In the genomic region with DNA sequence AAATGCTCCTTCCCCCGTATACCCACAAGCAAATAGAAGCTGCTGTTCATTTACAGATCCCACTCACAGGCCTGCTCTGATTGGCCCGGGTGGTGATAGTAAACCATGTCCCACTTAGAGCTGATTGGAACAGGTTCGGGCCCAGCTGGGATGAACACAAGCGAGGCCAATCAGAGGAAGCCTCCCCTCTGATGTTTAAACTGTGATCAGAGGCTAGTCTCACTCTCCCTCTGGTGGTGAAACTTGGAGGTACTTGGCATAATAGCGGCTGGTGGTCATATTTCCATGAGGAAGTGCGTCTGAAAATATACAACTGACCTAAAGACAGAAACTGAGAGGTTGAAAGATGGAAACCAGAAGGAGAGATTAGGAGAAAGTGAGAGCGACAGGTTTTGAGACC, we compare ENCODE assay signal across 1 cellular context.
TF ChIP-seq lines count a peak whose summit lies in the region.

No MANE protein-coding gene starts in this region.

TF ChIP-seq in K562, 482 proteins besides CTCF, POLR2A, EP300 and RAD21 (continued from another document):
- TF ChIP-seq, protein P1, sequence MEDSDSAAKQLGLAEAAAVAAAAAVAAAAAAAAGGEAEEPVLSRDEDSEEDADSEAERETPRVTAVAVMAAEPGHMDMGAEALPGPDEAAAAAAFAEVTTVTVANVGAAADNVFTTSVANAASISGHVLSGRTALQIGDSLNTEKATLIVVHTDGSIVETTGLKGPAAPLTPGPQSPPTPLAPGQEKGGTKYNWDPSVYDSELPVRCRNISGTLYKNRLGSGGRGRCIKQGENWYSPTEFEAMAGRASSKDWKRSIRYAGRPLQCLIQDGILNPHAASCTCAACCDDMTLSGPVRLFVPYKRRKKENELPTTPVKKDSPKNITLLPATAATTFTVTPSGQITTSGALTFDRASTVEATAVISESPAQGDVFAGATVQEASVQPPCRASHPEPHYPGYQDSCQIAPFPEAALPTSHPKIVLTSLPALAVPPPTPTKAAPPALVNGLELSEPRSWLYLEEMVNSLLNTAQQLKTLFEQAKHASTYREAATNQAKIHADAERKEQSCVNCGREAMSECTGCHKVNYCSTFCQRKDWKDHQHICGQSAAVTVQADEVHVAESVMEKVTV (CRISPR knock-in tag; IDR thresholded peaks at IDR 0.05) = peak; percentile 53; the same call in 1 of the 2 replicates
- TF ChIP-seq, protein P2, sequence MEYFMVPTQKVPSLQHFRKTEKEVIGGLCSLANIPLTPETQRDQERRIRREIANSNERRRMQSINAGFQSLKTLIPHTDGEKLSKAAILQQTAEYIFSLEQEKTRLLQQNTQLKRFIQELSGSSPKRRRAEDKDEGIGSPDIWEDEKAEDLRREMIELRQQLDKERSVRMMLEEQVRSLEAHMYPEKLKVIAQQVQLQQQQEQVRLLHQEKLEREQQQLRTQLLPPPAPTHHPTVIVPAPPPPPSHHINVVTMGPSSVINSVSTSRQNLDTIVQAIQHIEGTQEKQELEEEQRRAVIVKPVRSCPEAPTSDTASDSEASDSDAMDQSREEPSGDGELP (CRISPR knock-in tag; IDR thresholded peaks at IDR 0.05; ENCODE audit: borderline replicate concordance) = peak; percentile 83
- TF ChIP-seq, protein P3, sequence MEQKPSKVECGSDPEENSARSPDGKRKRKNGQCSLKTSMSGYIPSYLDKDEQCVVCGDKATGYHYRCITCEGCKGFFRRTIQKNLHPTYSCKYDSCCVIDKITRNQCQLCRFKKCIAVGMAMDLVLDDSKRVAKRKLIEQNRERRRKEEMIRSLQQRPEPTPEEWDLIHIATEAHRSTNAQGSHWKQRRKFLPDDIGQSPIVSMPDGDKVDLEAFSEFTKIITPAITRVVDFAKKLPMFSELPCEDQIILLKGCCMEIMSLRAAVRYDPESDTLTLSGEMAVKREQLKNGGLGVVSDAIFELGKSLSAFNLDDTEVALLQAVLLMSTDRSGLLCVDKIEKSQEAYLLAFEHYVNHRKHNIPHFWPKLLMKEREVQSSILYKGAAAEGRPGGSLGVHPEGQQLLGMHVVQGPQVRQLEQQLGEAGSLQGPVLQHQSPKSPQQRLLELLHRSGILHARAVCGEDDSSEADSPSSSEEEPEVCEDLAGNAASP (IDR thresholded peaks at IDR 0.05) = no peak
- TF ChIP-seq CC2D1A (IDR thresholded peaks at IDR 0.05) (peak; percentile 82), ASH1L (IDR thresholded peaks at IDR 0.05; ENCODE audit: borderline replicate concordance, low read depth, partially characterized antibody) (peak; percentile 52), CBX3 (IDR thresholded peaks at IDR 0.05; ENCODE audit: borderline replicate concordance in 1 of 2, low read length in 2 of 2) (0 out of 3 replicates have a peak, but pooled peaks of 1 of the 2 experiments have one; percentile 46), ZFP30 (CRISPR knock-in tag; IDR thresholded peaks at IDR 0.05; ENCODE audit: borderline replicate concordance) (no peak), CREM (IDR thresholded peaks at IDR 0.05; ENCODE audit: low read depth) (0 out of 2 replicates have a peak, but pooled peaks have one; percentile 27), SPI1 (IDR thresholded peaks at IDR 0.05; ENCODE audit: borderline replicate concordance, low read depth, low read length) (peak; percentile 91), BRF1 (IDR thresholded peaks at IDR 0.05; ENCODE audit: borderline replicate concordance, extremely low read depth, insufficient read length) (no peak), CCAR2 (IDR thresholded peaks at IDR 0.05; ENCODE audit: low read depth, low read length) (no peak), NFYB (IDR thresholded peaks at IDR 0.05; ENCODE audit: extremely low read depth, insufficient read length) (peak; percentile 85), DACH1 (IDR thresholded peaks at IDR 0.05; ENCODE audit: partially characterized antibody) (peak; percentile 73), ARID2 (IDR thresholded peaks at IDR 0.05) (0 out of 2 replicates have a peak, but pooled peaks have one; percentile 47), DDX20 (tag; IDR thresholded peaks at IDR 0.05; ENCODE audit: low read depth) (no peak), TBP (optimal IDR thresholded peaks at IDR 0.05; ENCODE audit: low read depth, low read length) (peak; percentile 15), SP2 (IDR thresholded peaks at IDR 0.05; ENCODE audit: extremely low read depth, low read depth, low read length, poor library complexity, severe bottlenecking) (peak; percentile 19), SMC3 (conservative IDR thresholded peaks at IDR 0.05; ENCODE audit: insufficient read depth, low read depth, low read length) (peak; percentile 83), BACH1 (tag; IDR thresholded peaks at IDR 0.05) (no peak), HDAC1 (IDR thresholded peaks at IDR 0.05) (no peak)
- TF ChIP-seq, protein P4, sequence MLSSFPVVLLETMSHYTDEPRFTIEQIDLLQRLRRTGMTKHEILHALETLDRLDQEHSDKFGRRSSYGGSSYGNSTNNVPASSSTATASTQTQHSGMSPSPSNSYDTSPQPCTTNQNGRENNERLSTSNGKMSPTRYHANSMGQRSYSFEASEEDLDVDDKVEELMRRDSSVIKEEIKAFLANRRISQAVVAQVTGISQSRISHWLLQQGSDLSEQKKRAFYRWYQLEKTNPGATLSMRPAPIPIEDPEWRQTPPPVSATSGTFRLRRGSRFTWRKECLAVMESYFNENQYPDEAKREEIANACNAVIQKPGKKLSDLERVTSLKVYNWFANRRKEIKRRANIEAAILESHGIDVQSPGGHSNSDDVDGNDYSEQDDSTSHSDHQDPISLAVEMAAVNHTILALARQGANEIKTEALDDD (IDR thresholded peaks at IDR 0.05) = peak; percentile 52; the same call in 1 of the 2 replicates
- TF ChIP-seq, protein P5, sequence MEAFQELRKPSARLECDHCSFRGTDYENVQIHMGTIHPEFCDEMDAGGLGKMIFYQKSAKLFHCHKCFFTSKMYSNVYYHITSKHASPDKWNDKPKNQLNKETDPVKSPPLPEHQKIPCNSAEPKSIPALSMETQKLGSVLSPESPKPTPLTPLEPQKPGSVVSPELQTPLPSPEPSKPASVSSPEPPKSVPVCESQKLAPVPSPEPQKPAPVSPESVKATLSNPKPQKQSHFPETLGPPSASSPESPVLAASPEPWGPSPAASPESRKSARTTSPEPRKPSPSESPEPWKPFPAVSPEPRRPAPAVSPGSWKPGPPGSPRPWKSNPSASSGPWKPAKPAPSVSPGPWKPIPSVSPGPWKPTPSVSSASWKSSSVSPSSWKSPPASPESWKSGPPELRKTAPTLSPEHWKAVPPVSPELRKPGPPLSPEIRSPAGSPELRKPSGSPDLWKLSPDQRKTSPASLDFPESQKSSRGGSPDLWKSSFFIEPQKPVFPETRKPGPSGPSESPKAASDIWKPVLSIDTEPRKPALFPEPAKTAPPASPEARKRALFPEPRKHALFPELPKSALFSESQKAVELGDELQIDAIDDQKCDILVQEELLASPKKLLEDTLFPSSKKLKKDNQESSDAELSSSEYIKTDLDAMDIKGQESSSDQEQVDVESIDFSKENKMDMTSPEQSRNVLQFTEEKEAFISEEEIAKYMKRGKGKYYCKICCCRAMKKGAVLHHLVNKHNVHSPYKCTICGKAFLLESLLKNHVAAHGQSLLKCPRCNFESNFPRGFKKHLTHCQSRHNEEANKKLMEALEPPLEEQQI (IDR thresholded peaks at IDR 0.05) = peak; percentile 68; the same call in 1 of the 2 replicates
- TF ChIP-seq, protein P6, sequence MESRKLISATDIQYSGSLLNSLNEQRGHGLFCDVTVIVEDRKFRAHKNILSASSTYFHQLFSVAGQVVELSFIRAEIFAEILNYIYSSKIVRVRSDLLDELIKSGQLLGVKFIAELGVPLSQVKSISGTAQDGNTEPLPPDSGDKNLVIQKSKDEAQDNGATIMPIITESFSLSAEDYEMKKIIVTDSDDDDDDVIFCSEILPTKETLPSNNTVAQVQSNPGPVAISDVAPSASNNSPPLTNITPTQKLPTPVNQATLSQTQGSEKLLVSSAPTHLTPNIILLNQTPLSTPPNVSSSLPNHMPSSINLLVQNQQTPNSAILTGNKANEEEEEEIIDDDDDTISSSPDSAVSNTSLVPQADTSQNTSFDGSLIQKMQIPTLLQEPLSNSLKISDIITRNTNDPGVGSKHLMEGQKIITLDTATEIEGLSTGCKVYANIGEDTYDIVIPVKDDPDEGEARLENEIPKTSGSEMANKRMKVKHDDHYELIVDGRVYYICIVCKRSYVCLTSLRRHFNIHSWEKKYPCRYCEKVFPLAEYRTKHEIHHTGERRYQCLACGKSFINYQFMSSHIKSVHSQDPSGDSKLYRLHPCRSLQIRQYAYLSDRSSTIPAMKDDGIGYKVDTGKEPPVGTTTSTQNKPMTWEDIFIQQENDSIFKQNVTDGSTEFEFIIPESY (CRISPR knock-in tag; IDR thresholded peaks at IDR 0.05) = peak; percentile 86
- TF ChIP-seq, protein P7, sequence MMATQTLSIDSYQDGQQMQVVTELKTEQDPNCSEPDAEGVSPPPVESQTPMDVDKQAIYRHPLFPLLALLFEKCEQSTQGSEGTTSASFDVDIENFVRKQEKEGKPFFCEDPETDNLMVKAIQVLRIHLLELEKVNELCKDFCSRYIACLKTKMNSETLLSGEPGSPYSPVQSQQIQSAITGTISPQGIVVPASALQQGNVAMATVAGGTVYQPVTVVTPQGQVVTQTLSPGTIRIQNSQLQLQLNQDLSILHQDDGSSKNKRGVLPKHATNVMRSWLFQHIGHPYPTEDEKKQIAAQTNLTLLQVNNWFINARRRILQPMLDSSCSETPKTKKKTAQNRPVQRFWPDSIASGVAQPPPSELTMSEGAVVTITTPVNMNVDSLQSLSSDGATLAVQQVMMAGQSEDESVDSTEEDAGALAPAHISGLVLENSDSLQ (IDR thresholded peaks at IDR 0.05) = peak; percentile 60; the same call in 1 of the 2 replicates
